In genomic region chr10:13658256-13658655, GRCh38 we compare ENCODE assay signal across 14 cellular contexts.
A peak's percentile ranks its signal among the peaks of the same experiment; 100 is the strongest.
DNase-seq lines count a peak whose midpoint lies in the region; ATAC-seq and TF ChIP-seq lines count a peak whose summit lies in the region.
"Had no signal": no experiment of that assay in that cellular context is flagged by ENCODE, and none has a peak within 500 bp of the region (broad histone marks: within the 10 kb centered on the region; RNA-seq: fewer than 3 reads in every experiment).

No MANE protein-coding gene starts in this region.

- no peaks in the 10 kb centered on the region for H3K9me3 Mint-ChIP-seq in natural killer cell
- no peaks in the 10 kb centered on the region for H3K9me3 Mint-ChIP-seq in natural killer cell treated with Interleukin-12 subunit alpha and Interleukin-12 subunit beta and Interleukin-15 and Interleukin-18, amount 100 ng/mL, for 72 hours
- H3K9me3 Mint-ChIP-seq in T-cell, result no peaks in the 10 kb centered on the region

- intact Hi-C loops in natural killer cell (cut with micrococcal nuclease) (no loop called here), esophagus muscularis mucosa (cut with DNase I) (loop anchor here (2.0 kb wide), 1 partner anchor 45 kb away; no protein-coding TSS in a partner anchor)

- CTCF ChIA-PET in T-cell (lab: Charles Lee), result no interaction called here

- 61% methylated on average over 7 of the region's 10 CpGs for WGBS in esophagus muscularis mucosa

- no peak for DNase-seq in natural killer cell
- no peak for DNase-seq in natural killer cell treated with Interleukin-12 subunit alpha and Interleukin-12 subunit beta and Interleukin-15 and Interleukin-18, amount 100 ng/mL, for 72 hours (ENCODE audit: low spot score)
- peak in 7 of 34 experiments; percentile 7 to 31 (median 12) for DNase-seq in T-cell
- DNase-seq in esophagus muscularis mucosa (ENCODE audit: extremely low spot score), result no peak
- no peak for DNase-seq in NCI-H1436 treated with DMSO at 0.1 percent for 48 hours (lab: John Stamatoyannopoulos, UW)
- DNase-seq: EL; KBM-7; NCI-H1694; NCI-H2107; NCI-H69; NK-92 treated with Interleukin-12 subunit alpha and Interleukin-12 subunit beta, amount 100 ng/mL, for 24 hours; PC-3 had no signal

- TF ChIP-seq EP300 in esophagus muscularis mucosa (IDR thresholded peaks at IDR 0.05), result no peak

- H3K36me3 Mint-ChIP-seq in natural killer cell, result no peaks in the 10 kb centered on the region
- H3K36me3 Mint-ChIP-seq in natural killer cell treated with Interleukin-12 subunit alpha and Interleukin-12 subunit beta and Interleukin-15 and Interleukin-18, amount 100 ng/mL, for 72 hours, result no peaks in the 10 kb centered on the region
- H3K36me3 Mint-ChIP-seq in T-cell, result peaks cover 7% of the 10 kb centered on the region

- no peak for TF ChIP-seq POLR2A in esophagus muscularis mucosa (IDR thresholded peaks at IDR 0.05; ENCODE audit: low read depth)

- POLR2A ChIA-PET in T-cell (lab: Charles Lee), result no interaction called here

- H3K27ac ChIP-seq in esophagus muscularis mucosa (replicated peaks in 1 of 4), result peak overlapping the region; percentile 69 to 83 (median 76)

- no peak overlapping the region for H3K27ac Mint-ChIP-seq in natural killer cell
- H3K27ac Mint-ChIP-seq in natural killer cell treated with Interleukin-12 subunit alpha and Interleukin-12 subunit beta and Interleukin-15 and Interleukin-18, amount 100 ng/mL, for 72 hours, result no peak overlapping the region
- H3K27ac Mint-ChIP-seq in T-cell, result no peak overlapping the region

- TF ChIP-seq CTCF in natural killer cell (IDR thresholded peaks at IDR 0.05) (no peak), esophagus muscularis mucosa (IDR thresholded peaks at IDR 0.05) (no peak)

- H3K4me3 ChIP-seq in esophagus muscularis mucosa, result no peak overlapping the region

- H3K4me1 Mint-ChIP-seq in natural killer cell (peaks cover 10 to 11% of the 10 kb centered on the region in 2 donors), T-cell (peaks cover 9 to 21% (median 11%) of the 10 kb centered on the region in 3 donors)
- H3K4me1 Mint-ChIP-seq in natural killer cell treated with Interleukin-12 subunit alpha and Interleukin-12 subunit beta and Interleukin-15 and Interleukin-18, amount 100 ng/mL, for 72 hours (ENCODE audit: low read depth in 2 of 2), result peaks cover 4 to 9% of the 10 kb centered on the region in 2 donors

- H3K27me3 Mint-ChIP-seq in natural killer cell (ENCODE audit: low read depth in 2 of 2) (no peaks in the 10 kb centered on the region), T-cell (no peaks in the 10 kb centered on the region)
- peaks cover 0 to 3% of the 10 kb centered on the region in 2 donors for H3K27me3 Mint-ChIP-seq in natural killer cell treated with Interleukin-12 subunit alpha and Interleukin-12 subunit beta and Interleukin-15 and Interleukin-18, amount 100 ng/mL, for 72 hours

- ATAC-seq in natural killer cell (peak in 2 of 3 donors; percentile 38 to 55), T-cell (replicated peaks in 1 of 4) (peak in 3 of 4 experiments; percentile 29 to 55 (median 39)), GM18861 (IDR thresholded peaks at IDR 0.05; ENCODE audit: unreplicated experiment) (no peak), HG03095 (IDR thresholded peaks at IDR 0.05; ENCODE audit: unreplicated experiment) (no peak)
- no peak for ATAC-seq in natural killer cell treated with Interleukin-12 subunit alpha and Interleukin-12 subunit beta and Interleukin-15 and Interleukin-18, amount 100 ng/mL, for 72 hours
- ATAC-seq: PC-3 had no signal

- H3K4me1 ChIP-seq in esophagus muscularis mucosa, result peaks cover 16 to 36% (median 33%) of the 10 kb centered on the region in 4 donors

- no peaks in the 10 kb centered on the region for H3K9me3 ChIP-seq in esophagus muscularis mucosa

- H3K36me3 ChIP-seq in esophagus muscularis mucosa, result peaks cover 16 to 95% (median 52%) of the 10 kb centered on the region in 4 donors

- H3K27me3 ChIP-seq in esophagus muscularis mucosa, result no peaks in the 10 kb centered on the region

- no peak overlapping the region for H3K4me3 Mint-ChIP-seq in natural killer cell
- no peak overlapping the region for H3K4me3 Mint-ChIP-seq in natural killer cell treated with Interleukin-12 subunit alpha and Interleukin-12 subunit beta and Interleukin-15 and Interleukin-18, amount 100 ng/mL, for 72 hours
- H3K4me3 Mint-ChIP-seq in T-cell, result peak overlapping the region in 1 of 3 donors; percentile 45

Comparison
In these comparisons a context has a peak if more than half of its experiments do, and no peak if none do; other contexts are left out.
1. ATAC-seq: peak in natural killer cell (2 of 3) and T-cell (3 of 4); none in natural killer cell treated with Interleukin-12 subunit alpha and Interleukin-12 subunit beta and Interleukin-15 and Interleukin-18, amount 100 ng/mL, for 72 hours (0 of 2), GM18861 (single experiment) and HG03095 (single experiment).